Comparison of ENCODE assay signal across 2 cellular contexts in the genomic region with DNA sequence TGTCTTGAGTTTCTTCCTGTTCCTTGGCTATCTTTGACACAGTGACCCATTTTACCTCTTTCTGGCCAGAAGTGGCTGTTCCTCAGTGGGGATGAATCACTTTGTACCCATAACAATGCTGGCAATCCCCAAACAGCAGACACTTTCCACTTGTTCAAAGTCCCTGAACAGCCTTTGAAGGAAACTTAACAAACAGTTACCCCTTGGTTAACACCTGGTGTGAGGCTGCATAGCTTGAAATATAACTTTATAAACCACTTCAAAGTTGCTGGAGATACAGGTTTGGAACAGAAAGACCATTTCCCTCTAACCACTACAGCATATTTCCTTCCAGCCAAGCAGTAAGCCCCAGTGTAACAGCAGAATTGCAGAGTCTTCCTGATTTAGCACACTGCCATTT.
TF ChIP-seq lines count a peak whose summit lies in the region.

No MANE protein-coding gene starts in this region.

TF ChIP-seq in K562, 482 proteins besides CTCF, POLR2A, EP300 and RAD21:
- TF ChIP-seq, protein P1, sequence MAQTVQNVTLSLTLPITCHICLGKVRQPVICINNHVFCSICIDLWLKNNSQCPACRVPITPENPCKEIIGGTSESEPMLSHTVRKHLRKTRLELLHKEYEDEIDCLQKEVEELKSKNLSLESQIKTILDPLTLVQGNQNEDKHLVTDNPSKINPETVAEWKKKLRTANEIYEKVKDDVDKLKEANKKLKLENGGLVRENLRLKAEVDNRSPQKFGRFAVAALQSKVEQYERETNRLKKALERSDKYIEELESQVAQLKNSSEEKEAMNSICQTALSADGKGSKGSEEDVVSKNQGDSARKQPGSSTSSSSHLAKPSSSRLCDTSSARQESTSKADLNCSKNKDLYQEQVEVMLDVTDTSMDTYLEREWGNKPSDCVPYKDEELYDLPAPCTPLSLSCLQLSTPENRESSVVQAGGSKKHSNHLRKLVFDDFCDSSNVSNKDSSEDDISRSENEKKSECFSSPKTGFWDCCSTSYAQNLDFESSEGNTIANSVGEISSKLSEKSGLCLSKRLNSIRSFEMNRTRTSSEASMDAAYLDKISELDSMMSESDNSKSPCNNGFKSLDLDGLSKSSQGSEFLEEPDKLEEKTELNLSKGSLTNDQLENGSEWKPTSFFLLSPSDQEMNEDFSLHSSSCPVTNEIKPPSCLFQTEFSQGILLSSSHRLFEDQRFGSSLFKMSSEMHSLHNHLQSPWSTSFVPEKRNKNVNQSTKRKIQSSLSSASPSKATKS (CRISPR knock-in tag; IDR thresholded peaks at IDR 0.05) = no peak
- TF ChIP-seq SP1 (CRISPR knock-in tag; IDR thresholded peaks at IDR 0.05) (no peak), SRSF9 (IDR thresholded peaks at IDR 0.05; ENCODE audit: borderline replicate concordance, low read depth, low read length) (no peak), ZNF76 (CRISPR knock-in tag; IDR thresholded peaks at IDR 0.05; ENCODE audit: borderline replicate concordance) (no peak), ZNF589 (CRISPR knock-in tag; IDR thresholded peaks at IDR 0.05; ENCODE audit: low read depth) (no peak), NFIX (CRISPR knock-in tag; IDR thresholded peaks at IDR 0.05; ENCODE audit: low read depth) (no peak), FOXJ2 (tag; IDR thresholded peaks at IDR 0.05) (no peak), RHOXF2B (CRISPR knock-in tag; conservative IDR thresholded peaks at IDR 0.05) (no peak), BMI1 (IDR thresholded peaks at IDR 0.05; ENCODE audit: low read length) (no peak), POLR2AphosphoS2 (IDR thresholded peaks at IDR 0.05; ENCODE audit: low read length) (no peak)

TF ChIP-seq in SK-N-SH, 30 proteins besides CTCF, POLR2A, EP300 and RAD21:
- TF ChIP-seq FOSL2 (IDR thresholded peaks at IDR 0.05; ENCODE audit: borderline replicate concordance, low read depth) = no peak
- no peak for TF ChIP-seq NRF1 (IDR thresholded peaks at IDR 0.05; ENCODE audit: low read depth, low read length)
- TF ChIP-seq FOXJ3 (CRISPR knock-in tag; IDR thresholded peaks at IDR 0.05) = no peak
- no peak for TF ChIP-seq EZH2phosphoT487 (IDR thresholded peaks at IDR 0.05; ENCODE audit: borderline replicate concordance, low read depth)
- TF ChIP-seq, protein P2, sequence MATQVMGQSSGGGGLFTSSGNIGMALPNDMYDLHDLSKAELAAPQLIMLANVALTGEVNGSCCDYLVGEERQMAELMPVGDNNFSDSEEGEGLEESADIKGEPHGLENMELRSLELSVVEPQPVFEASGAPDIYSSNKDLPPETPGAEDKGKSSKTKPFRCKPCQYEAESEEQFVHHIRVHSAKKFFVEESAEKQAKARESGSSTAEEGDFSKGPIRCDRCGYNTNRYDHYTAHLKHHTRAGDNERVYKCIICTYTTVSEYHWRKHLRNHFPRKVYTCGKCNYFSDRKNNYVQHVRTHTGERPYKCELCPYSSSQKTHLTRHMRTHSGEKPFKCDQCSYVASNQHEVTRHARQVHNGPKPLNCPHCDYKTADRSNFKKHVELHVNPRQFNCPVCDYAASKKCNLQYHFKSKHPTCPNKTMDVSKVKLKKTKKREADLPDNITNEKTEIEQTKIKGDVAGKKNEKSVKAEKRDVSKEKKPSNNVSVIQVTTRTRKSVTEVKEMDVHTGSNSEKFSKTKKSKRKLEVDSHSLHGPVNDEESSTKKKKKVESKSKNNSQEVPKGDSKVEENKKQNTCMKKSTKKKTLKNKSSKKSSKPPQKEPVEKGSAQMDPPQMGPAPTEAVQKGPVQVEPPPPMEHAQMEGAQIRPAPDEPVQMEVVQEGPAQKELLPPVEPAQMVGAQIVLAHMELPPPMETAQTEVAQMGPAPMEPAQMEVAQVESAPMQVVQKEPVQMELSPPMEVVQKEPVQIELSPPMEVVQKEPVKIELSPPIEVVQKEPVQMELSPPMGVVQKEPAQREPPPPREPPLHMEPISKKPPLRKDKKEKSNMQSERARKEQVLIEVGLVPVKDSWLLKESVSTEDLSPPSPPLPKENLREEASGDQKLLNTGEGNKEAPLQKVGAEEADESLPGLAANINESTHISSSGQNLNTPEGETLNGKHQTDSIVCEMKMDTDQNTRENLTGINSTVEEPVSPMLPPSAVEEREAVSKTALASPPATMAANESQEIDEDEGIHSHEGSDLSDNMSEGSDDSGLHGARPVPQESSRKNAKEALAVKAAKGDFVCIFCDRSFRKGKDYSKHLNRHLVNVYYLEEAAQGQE (IDR thresholded peaks at IDR 0.05; ENCODE audit: low read depth, low read length) = no peak
- TF ChIP-seq SMC3 (IDR thresholded peaks at IDR 0.05; ENCODE audit: low read depth, low read length) = no peak
- no peak for TF ChIP-seq TEAD4 (IDR thresholded peaks at IDR 0.05; ENCODE audit: borderline replicate concordance, insufficient read depth)
- TF ChIP-seq, protein P3, sequence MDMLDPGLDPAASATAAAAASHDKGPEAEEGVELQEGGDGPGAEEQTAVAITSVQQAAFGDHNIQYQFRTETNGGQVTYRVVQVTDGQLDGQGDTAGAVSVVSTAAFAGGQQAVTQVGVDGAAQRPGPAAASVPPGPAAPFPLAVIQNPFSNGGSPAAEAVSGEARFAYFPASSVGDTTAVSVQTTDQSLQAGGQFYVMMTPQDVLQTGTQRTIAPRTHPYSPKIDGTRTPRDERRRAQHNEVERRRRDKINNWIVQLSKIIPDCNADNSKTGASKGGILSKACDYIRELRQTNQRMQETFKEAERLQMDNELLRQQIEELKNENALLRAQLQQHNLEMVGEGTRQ (IDR thresholded peaks at IDR 0.05; ENCODE audit: borderline replicate concordance, low read depth, low read length) = no peak
- TF ChIP-seq, protein P4, sequence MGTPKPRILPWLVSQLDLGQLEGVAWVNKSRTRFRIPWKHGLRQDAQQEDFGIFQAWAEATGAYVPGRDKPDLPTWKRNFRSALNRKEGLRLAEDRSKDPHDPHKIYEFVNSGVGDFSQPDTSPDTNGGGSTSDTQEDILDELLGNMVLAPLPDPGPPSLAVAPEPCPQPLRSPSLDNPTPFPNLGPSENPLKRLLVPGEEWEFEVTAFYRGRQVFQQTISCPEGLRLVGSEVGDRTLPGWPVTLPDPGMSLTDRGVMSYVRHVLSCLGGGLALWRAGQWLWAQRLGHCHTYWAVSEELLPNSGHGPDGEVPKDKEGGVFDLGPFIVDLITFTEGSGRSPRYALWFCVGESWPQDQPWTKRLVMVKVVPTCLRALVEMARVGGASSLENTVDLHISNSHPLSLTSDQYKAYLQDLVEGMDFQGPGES (IDR thresholded peaks at IDR 0.05; ENCODE audit: low read depth, low read length) = no peak
- no peak for TF ChIP-seq POLR2AphosphoS5 (IDR thresholded peaks at IDR 0.05; ENCODE audit: low read depth, low read length)
- no peak for TF ChIP-seq GATA2 (CRISPR knock-in tag; IDR thresholded peaks at IDR 0.05)
- TF ChIP-seq, protein P5, sequence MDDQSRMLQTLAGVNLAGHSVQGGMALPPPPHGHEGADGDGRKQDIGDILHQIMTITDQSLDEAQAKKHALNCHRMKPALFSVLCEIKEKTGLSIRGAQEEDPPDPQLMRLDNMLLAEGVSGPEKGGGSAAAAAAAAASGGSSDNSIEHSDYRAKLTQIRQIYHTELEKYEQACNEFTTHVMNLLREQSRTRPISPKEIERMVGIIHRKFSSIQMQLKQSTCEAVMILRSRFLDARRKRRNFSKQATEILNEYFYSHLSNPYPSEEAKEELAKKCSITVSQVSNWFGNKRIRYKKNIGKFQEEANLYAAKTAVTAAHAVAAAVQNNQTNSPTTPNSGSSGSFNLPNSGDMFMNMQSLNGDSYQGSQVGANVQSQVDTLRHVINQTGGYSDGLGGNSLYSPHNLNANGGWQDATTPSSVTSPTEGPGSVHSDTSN (IDR thresholded peaks at IDR 0.05) = no peak
- no peak for TF ChIP-seq RXRA (IDR thresholded peaks at IDR 0.05; ENCODE audit: borderline replicate concordance, low read depth)
- TF ChIP-seq, protein P6, sequence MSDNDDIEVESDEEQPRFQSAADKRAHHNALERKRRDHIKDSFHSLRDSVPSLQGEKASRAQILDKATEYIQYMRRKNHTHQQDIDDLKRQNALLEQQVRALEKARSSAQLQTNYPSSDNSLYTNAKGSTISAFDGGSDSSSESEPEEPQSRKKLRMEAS (IDR thresholded peaks at IDR 0.05; ENCODE audit: low read depth) = no peak
- TF ChIP-seq JUND (IDR thresholded peaks at IDR 0.05) = no peak
- no peak for TF ChIP-seq CHD2 (IDR thresholded peaks at IDR 0.05; ENCODE audit: low read length, partially characterized antibody)
- no peak for TF ChIP-seq RFX5 (IDR thresholded peaks at IDR 0.05; ENCODE audit: low read length)
- no peak for TF ChIP-seq TCF12 (IDR thresholded peaks at IDR 0.05)
- no peak for TF ChIP-seq YY1 (IDR thresholded peaks at IDR 0.05; ENCODE audit: low read depth)
- TF ChIP-seq NFIC (IDR thresholded peaks at IDR 0.05; ENCODE audit: borderline replicate concordance) = no peak
